In genomic region chr2:121073320-121074210, GRCh38 we compare ENCODE assay signal across 18 cellular contexts.
"Had no signal": no experiment of that assay in that cellular context is flagged by ENCODE, and none has a peak within 500 bp of the region (broad histone marks: within the 10 kb centered on the region; RNA-seq: fewer than 3 reads in every experiment).

No MANE protein-coding gene starts in this region.

- H3K4me3 ChIP-seq: adrenal gland had no signal

- H3K4me1 Mint-ChIP-seq: activated naive CD4-positive, alpha-beta T cell treated with anti-CD3 and anti-CD28 coated beads, Interleukin-2, amount 10 ng/mL, durations not matched to agents 7 days and 5 days had no signal

- H3K27me3 Mint-ChIP-seq: activated naive CD4-positive, alpha-beta T cell treated with anti-CD3 and anti-CD28 coated beads, Interleukin-2, amount 10 ng/mL, durations not matched to agents 7 days and 5 days had no signal

- H3K27ac ChIP-seq: adrenal gland had no signal

- H3K27me3 ChIP-seq: adrenal gland had no signal

- FAIRE-seq: RCC 7860 had no signal

- H3K36me3 ChIP-seq: adrenal gland had no signal

- H3K27ac Mint-ChIP-seq: activated naive CD4-positive, alpha-beta T cell treated with anti-CD3 and anti-CD28 coated beads, Interleukin-2, amount 10 ng/mL, durations not matched to agents 7 days and 5 days; activated naive CD8-positive, alpha-beta T cell treated with anti-CD3 and anti-CD28 coated beads, Interleukin-2, amount 10 ng/mL, durations not matched to agents 7 days and 5 days; T-helper 1 cell treated with Interleukin-12 subunit alpha and Interleukin-12 subunit beta and Interleukin-4 antibody, amounts not matched to agents 30 μg/mL and 1 μg/mL, for 36 hours had no signal

- H3K4me3 Mint-ChIP-seq: activated naive CD4-positive, alpha-beta T cell treated with anti-CD3 and anti-CD28 coated beads, Interleukin-2, amount 10 ng/mL, durations not matched to agents 7 days and 5 days; activated naive CD8-positive, alpha-beta T cell treated with anti-CD3 and anti-CD28 coated beads, Interleukin-2, amount 10 ng/mL, durations not matched to agents 7 days and 5 days; activated T-cell treated with anti-CD3 and anti-CD28 coated beads, Interleukin-2, amount 50 U/mL, for 4 hours; T-helper 1 cell treated with Interleukin-12 subunit alpha and Interleukin-12 subunit beta and Interleukin-4 antibody, amounts not matched to agents 30 μg/mL and 1 μg/mL, for 36 hours had no signal

- H3K9me3 Mint-ChIP-seq: activated naive CD4-positive, alpha-beta T cell treated with anti-CD3 and anti-CD28 coated beads, Interleukin-2, amount 10 ng/mL, durations not matched to agents 7 days and 5 days; activated naive CD8-positive, alpha-beta T cell treated with anti-CD3 and anti-CD28 coated beads, Interleukin-2, amount 10 ng/mL, durations not matched to agents 7 days and 5 days; activated T-cell treated with anti-CD3 and anti-CD28 coated beads, Interleukin-2, amount 50 U/mL, for 4 hours; T-helper 1 cell treated with Interleukin-12 subunit alpha and Interleukin-12 subunit beta and Interleukin-4 antibody, amounts not matched to agents 30 μg/mL and 1 μg/mL, for 36 hours had no signal

- DNase-seq: activated CD4-positive, alpha-beta T cell treated with anti-CD3 and anti-CD28 coated beads, Interleukin-2, amount 50 U/mL, for 4 hours; activated CD4-positive, CD25-positive, alpha-beta regulatory T cell treated with anti-CD3 and anti-CD28 coated beads, Interleukin-2, amount 50 U/mL, for 72 hours; activated gamma-delta T cell treated with Interleukin-2 at 50 U/mL for 16 hours; activated naive CD4-positive, alpha-beta T cell treated with anti-CD3 and anti-CD28 coated beads, Interleukin-2, amount 10 ng/mL, durations not matched to agents 7 days and 5 days; activated naive CD8-positive, alpha-beta T cell treated with anti-CD3 and anti-CD28 coated beads, Interleukin-2, amount 10 ng/mL, durations not matched to agents 7 days and 5 days; activated T-cell treated with anti-CD3 and anti-CD28 coated beads, Interleukin-2, amount 50 U/mL, for 4 hours; adrenal gland; anterior cingulate cortex; caudate nucleus; NCI-H1048; NCI-H146; NCI-H187 treated with DMSO at 0.1 percent for 48 hours; NCI-H2081 treated with DMSO at 0.1 percent for 48 hours; NCI-H446; NCI-H524; SHP77 treated with DMSO at 0.1 percent for 48 hours had no signal

- H3K9me3 ChIP-seq: adrenal gland had no signal

- H3K36me3 Mint-ChIP-seq: activated naive CD4-positive, alpha-beta T cell treated with anti-CD3 and anti-CD28 coated beads, Interleukin-2, amount 10 ng/mL, durations not matched to agents 7 days and 5 days; activated naive CD8-positive, alpha-beta T cell treated with anti-CD3 and anti-CD28 coated beads, Interleukin-2, amount 10 ng/mL, durations not matched to agents 7 days and 5 days had no signal
